In genomic region chr17:409308-409847, GRCh38 we compare ENCODE assay signal across 8 cellular contexts. TPM values are rescaled to one million over a fixed set of nuclear protein-coding genes. Genes with fewer than 3 reads are reported as not detected.
DNase-seq lines count a peak whose midpoint lies in the region; ATAC-seq and TF ChIP-seq lines count a peak whose summit lies in the region.

No MANE protein-coding gene starts in this region.

- H3K9ac ChIP-seq in KMS-11 = peak overlapping the region; percentile 44; the same call in 1 of the 2 replicates

- peaks cover 0 to 3% of the 10 kb centered on the region in 2 donors for H3K27me3 Mint-ChIP-seq in natural killer cell (ENCODE audit: low read depth in 2 of 2)

- POLR2A ChIA-PET in BJ (lab: Charles Lee) = no interaction called here

- no peaks in the 10 kb centered on the region for H3K79me2 ChIP-seq in KMS-11 (ENCODE audit: insufficient read depth, low read depth)

- intact Hi-C loops in natural killer cell (cut with micrococcal nuclease) = no loop called here

- peak overlapping the region; percentile 86 for H2AFZ ChIP-seq in KMS-11 (ENCODE audit: low read depth)

- H3K4me3 Mint-ChIP-seq in natural killer cell = peak overlapping the region; percentile 94

- ATAC-seq in natural killer cell = no peak

- peaks cover 46 to 49% of the 10 kb centered on the region in 2 donors for H3K4me1 Mint-ChIP-seq in natural killer cell

- peak overlapping the region; percentile 92 to 97 for H3K27ac Mint-ChIP-seq in natural killer cell

- TF ChIP-seq CTCF in BJ (IDR thresholded peaks at IDR 0.05; ENCODE audit: insufficient read depth, low read depth, low read length) = no peak
- no peak for TF ChIP-seq CTCF in KMS-11 (conservative IDR thresholded peaks at IDR 0.05; ENCODE audit: low read depth, low read length)
- TF ChIP-seq CTCF in coronary artery (IDR thresholded peaks at IDR 0.05) = no peak
- no peak for TF ChIP-seq CTCF in natural killer cell (IDR thresholded peaks at IDR 0.05)

- H3K4me3 ChIP-seq in BJ (ENCODE audit: low read depth, low read length) = peak overlapping the region; percentile 31
- H3K4me3 ChIP-seq in KMS-11 (IDR thresholded peaks at IDR 0.05; ENCODE audit: insufficient read depth, low read depth, low read length) = no peak overlapping the region
- H3K4me3 ChIP-seq in coronary artery = peak overlapping the region; percentile 91

- H3K36me3 ChIP-seq in BJ (ENCODE audit: control insufficient read depth, insufficient read depth, low read length) (no peaks in the 10 kb centered on the region), KMS-11 (ENCODE audit: insufficient read depth) (no peaks in the 10 kb centered on the region)

- DNase-seq in BJ (ENCODE audit: low read depth) (no peak), coronary artery (ENCODE audit: low spot score) (no peak), natural killer cell (no peak), HT-29 (ENCODE audit: low spot score) (no peak), AG08396 (ENCODE audit: low spot score) (no peak), NCI-H345 treated with DMSO at 0.1 percent for 48 hours (lab: John Stamatoyannopoulos, UW; ENCODE audit: unreplicated experiment) (no peak), NCI-H146 (lab: John Stamatoyannopoulos, UW) (no peak)

- peak overlapping the region; percentile 60 for H3K4me2 ChIP-seq in KMS-11

- CTCF ChIA-PET in BJ (lab: Yijun Ruan, JAX) = no interaction called here

- H3K27me3 ChIP-seq in BJ (ENCODE audit: control insufficient read depth, insufficient read depth, low read length) (no peaks in the 10 kb centered on the region), KMS-11 (ENCODE audit: insufficient read depth, low read depth) (no peaks in the 10 kb centered on the region)

- H4K20me1 ChIP-seq in KMS-11 (ENCODE audit: insufficient read depth) = no peaks in the 10 kb centered on the region

- peaks cover 9% of the 10 kb centered on the region for H3K4me1 ChIP-seq in KMS-11 (ENCODE audit: low read depth, poor library complexity, severe bottlenecking)

- H3K27ac ChIP-seq in KMS-11 = no peak overlapping the region
- peak overlapping the region in 1 of 2 donors; percentile 82 for H3K27ac ChIP-seq in coronary artery

- H3K36me3 Mint-ChIP-seq in natural killer cell = no peaks in the 10 kb centered on the region

- no peaks in the 10 kb centered on the region for H3K9me3 Mint-ChIP-seq in natural killer cell

RNA-seq across cellular contexts. Expression of gene RFLNB, which starts 36.4 kb away (rescaled TPM):
- 23.5 and 24.9 TPM in 2 replicates for polyA plus RNA-seq in BJ (2011; rRNA removed)
- 26.2 and 38.6 TPM in 2 replicates for polyA minus RNA-seq in BJ (2011; rRNA and poly(A)+ RNA removed)
- total RNA-seq in natural killer cell = 10 to 100 TPM; 24.1 to 88.1 (median 28.2) TPM
- total RNA-seq in HT-29 (2014; rRNA removed; shearing (Covaris generic)) = not detected in 2 replicates

RNA-seq across cellular contexts. Expression of gene RPH3AL, which starts 56.8 kb away (rescaled TPM):
- 2.8 and 4.0 TPM in 2 replicates for polyA plus RNA-seq in BJ (2011; rRNA removed)
- 1.5 and 2.1 TPM in 2 replicates for polyA minus RNA-seq in BJ (2011; rRNA and poly(A)+ RNA removed)
- 1 to 10 TPM; 7.2 to 9.9 (median 7.9) TPM for total RNA-seq in natural killer cell
- total RNA-seq in HT-29 (2014; rRNA removed; shearing (Covaris generic)) = 26.7 and 33.7 TPM in 2 replicates

Comparison
In these comparisons a context has a peak if more than half of its experiments do, and no peak if none do; other contexts are left out.
1. RNA of gene RFLNB, which starts 36.4 kb away (total RNA-seq): 24.1 to 88.1 TPM in natural killer cell; not detected in HT-29; every median in the first group is over 10 times any median in the second.